ENCODE assay signal across 8 cellular contexts in genomic region chr12:106774808-106775524, GRCh38. TPM values are rescaled to one million over a fixed set of nuclear protein-coding genes. Genes with fewer than 3 reads are reported as not detected.
DNase-seq lines count a peak whose midpoint lies in the region; ATAC-seq and TF ChIP-seq lines count a peak whose summit lies in the region.

No MANE protein-coding gene starts in this region.

- peaks cover 0 to 3% (median 2%) of the 10 kb centered on the region in 3 donors for H3K36me3 Mint-ChIP-seq in naive thymus-derived CD8-positive, alpha-beta T cell

- no peaks in the 10 kb centered on the region for H3K79me2 ChIP-seq in OCI-LY1 (ENCODE audit: insufficient read depth, low read length)

- H3K9me3 Mint-ChIP-seq in naive thymus-derived CD8-positive, alpha-beta T cell: no peaks in the 10 kb centered on the region

- H3K4me1 ChIP-seq in OCI-LY1 (ENCODE audit: insufficient read depth, low read length, severe bottlenecking) (peaks cover 11% of the 10 kb centered on the region), colonic mucosa (no peaks in the 10 kb centered on the region)

- H3K9me3 ChIP-seq in OCI-LY1 (ENCODE audit: low read length) (no peaks in the 10 kb centered on the region), colonic mucosa (no peaks in the 10 kb centered on the region)

- H3K27ac Mint-ChIP-seq in naive thymus-derived CD8-positive, alpha-beta T cell: peak overlapping the region; percentile 88 to 99 (median 97)

- H3K27ac ChIP-seq in OCI-LY1 (ENCODE audit: low read depth, low read length, poor library complexity, severe bottlenecking) (no peak overlapping the region), colonic mucosa (peak overlapping the region; percentile 88)

- peak overlapping the region; percentile 86 for H3K4me3 ChIP-seq in OCI-LY1 (ENCODE audit: low read depth, low read length, poor library complexity, severe bottlenecking)
- H3K4me3 ChIP-seq in colonic mucosa: peak overlapping the region; percentile 85

- no peak for TF ChIP-seq CTCF in OCI-LY1 (IDR thresholded peaks at IDR 0.05; ENCODE audit: low read length)
- no peak for TF ChIP-seq CTCF in colonic mucosa (IDR thresholded peaks at IDR 0.05)

- no peaks in the 10 kb centered on the region for H3F3A ChIP-seq in OCI-LY1 (ENCODE audit: insufficient read depth, low read length)

- H3K4me1 Mint-ChIP-seq in naive thymus-derived CD8-positive, alpha-beta T cell: peaks cover 27 to 50% (median 45%) of the 10 kb centered on the region in 4 donors

- POLR2A ChIA-PET in naive thymus-derived CD8-positive, alpha-beta T cell (lab: Charles Lee): interaction anchor here (0.6 to 4.8 kb wide), 2 partner anchors 27 to 910 kb away, joined by 3 to 20 read pairs; partner anchors contain the start of gene PWP1

- H3K4me2 ChIP-seq in OCI-LY1 (ENCODE audit: low read length): peak overlapping the region; percentile 85

- no peaks in the 10 kb centered on the region for H3K27me3 Mint-ChIP-seq in naive thymus-derived CD8-positive, alpha-beta T cell

- no peaks in the 10 kb centered on the region for H4K20me1 ChIP-seq in OCI-LY1 (ENCODE audit: insufficient read depth, low read length)

- ATAC-seq in GM21515 (IDR thresholded peaks at IDR 0.05; ENCODE audit: unreplicated experiment) (peak; percentile 10), GM18861 (IDR thresholded peaks at IDR 0.05; ENCODE audit: unreplicated experiment) (no peak)
- ATAC-seq in naive thymus-derived CD8-positive, alpha-beta T cell: peak; percentile 6 to 18

- peak overlapping the region; percentile 90 to 100 (median 96) for H3K4me3 Mint-ChIP-seq in naive thymus-derived CD8-positive, alpha-beta T cell

- H3K36me3 ChIP-seq in OCI-LY1 (ENCODE audit: insufficient read depth, low read length) (no peaks in the 10 kb centered on the region), colonic mucosa (no peaks in the 10 kb centered on the region)

- intact Hi-C loops in colonic mucosa (cut with DNase I): no loop called here

- H2AFZ ChIP-seq in OCI-LY1 (ENCODE audit: low read length): no peak overlapping the region

- H3K9ac ChIP-seq in OCI-LY1 (ENCODE audit: low read length) (peak overlapping the region; percentile 63), colonic mucosa (ENCODE audit: low read depth in 2 of 2, low read length in 2 of 2) (peak overlapping the region; percentile 94 to 95)

- DNase-seq in COLO829 (ENCODE audit: low spot score) (peak; percentile 10), colonic mucosa (no peak), NCI-H2107 (lab: John Stamatoyannopoulos, UW) (no peak), cerebellar nuclear complex (lab: John Stamatoyannopoulos, UW) (no peak)
- DNase-seq in naive thymus-derived CD8-positive, alpha-beta T cell: peak in 3 of 10 donors; percentile 26 to 64 (median 35)

- no peaks in the 10 kb centered on the region for H3K9me2 ChIP-seq in OCI-LY1 (ENCODE audit: low read depth, low read length)

- no peaks in the 10 kb centered on the region for H3K27me3 ChIP-seq in OCI-LY1 (ENCODE audit: insufficient read depth, low read length)
- no peaks in the 10 kb centered on the region for H3K27me3 ChIP-seq in colonic mucosa

RNA-seq across cellular contexts. Expression of gene RIC8B, which starts 0.5 kb away (rescaled TPM):
- 10 to 100 TPM; 13.9 to 14.6 TPM for total RNA-seq in colonic mucosa
- 10 to 100 TPM; 14.6 to 17.6 TPM for total RNA-seq in naive thymus-derived CD8-positive, alpha-beta T cell
- polyA plus RNA-seq in naive thymus-derived CD8-positive, alpha-beta T cell: 1 to 10 TPM; 4.8 to 5.4 (median 5.2) TPM
